In genomic region chr10:44805461-44806210, GRCh38 we compare ENCODE assay signal across 15 cellular contexts.
"Had no signal": no experiment of that assay in that cellular context is flagged by ENCODE, and none has a peak within 500 bp of the region (broad histone marks: within the 10 kb centered on the region; RNA-seq: fewer than 3 reads in every experiment).

No MANE protein-coding gene starts in this region.

- H3K36me3 Mint-ChIP-seq: activated naive CD8-positive, alpha-beta T cell had no signal

- H3K4me1 ChIP-seq: esophagus squamous epithelium, foreskin keratinocyte, left lung, parathyroid adenoma had no signal

- ATAC-seq: foreskin keratinocyte, left lung, WTC11 had no signal

- H3K27me3 ChIP-seq: esophagus squamous epithelium, foreskin keratinocyte, tibial artery had no signal

- H3K4me3 ChIP-seq: esophagus squamous epithelium, left lung, tibial artery had no signal

- H3K9me3 Mint-ChIP-seq: activated T-cell treated with anti-CD3 and anti-CD28 coated beads, Interleukin-2, amount 50 U/mL, for 24 hours; T-helper 1 cell treated with Interleukin-12 subunit alpha and Interleukin-12 subunit beta and Interleukin-4 antibody, amounts not matched to agents 30 μg/mL and 1 μg/mL, for 36 hours had no signal

- H3K27ac Mint-ChIP-seq: activated naive CD8-positive, alpha-beta T cell; activated T-cell treated with anti-CD3 and anti-CD28 coated beads, Interleukin-2, amount 50 U/mL, for 24 hours; T-helper 1 cell treated with Interleukin-12 subunit alpha and Interleukin-12 subunit beta and Interleukin-4 antibody, amounts not matched to agents 30 μg/mL and 1 μg/mL, for 36 hours; WTC11 had no signal

- DNase-seq: activated CD4-positive, alpha-beta T cell treated with anti-CD3 and anti-CD28 coated beads, Interleukin-2, amount 50 U/mL, for 1 hour; activated effector memory CD4-positive, alpha-beta T cell treated with Interleukin-2 at 50 U/mL for 16 hours; activated T-cell treated with anti-CD3 and anti-CD28 coated beads, Interleukin-2, amount 50 U/mL, for 24 hours; esophagus squamous epithelium; foreskin keratinocyte; left lung; mesendoderm; retina; small intestine; tibial artery had no signal

- H3K27ac ChIP-seq: esophagus squamous epithelium, foreskin keratinocyte, left lung, parathyroid adenoma, tibial artery had no signal

- FAIRE-seq: bronchial epithelial cell, small intestine had no signal

- H2AFZ ChIP-seq: parathyroid adenoma had no signal

- H3K4me3 Mint-ChIP-seq: activated naive CD8-positive, alpha-beta T cell; activated T-cell treated with anti-CD3 and anti-CD28 coated beads, Interleukin-2, amount 50 U/mL, for 24 hours; T-helper 1 cell treated with Interleukin-12 subunit alpha and Interleukin-12 subunit beta and Interleukin-4 antibody, amounts not matched to agents 30 μg/mL and 1 μg/mL, for 36 hours; WTC11 had no signal

- H3K36me3 ChIP-seq: esophagus squamous epithelium, left lung, tibial artery had no signal

- H3K9ac ChIP-seq: parathyroid adenoma had no signal

- H3K9me3 ChIP-seq: esophagus squamous epithelium, left lung, tibial artery had no signal

- H3K79me2 ChIP-seq: parathyroid adenoma had no signal
